Comparison of ENCODE assay signal across 9 cellular contexts in the genomic region with DNA sequence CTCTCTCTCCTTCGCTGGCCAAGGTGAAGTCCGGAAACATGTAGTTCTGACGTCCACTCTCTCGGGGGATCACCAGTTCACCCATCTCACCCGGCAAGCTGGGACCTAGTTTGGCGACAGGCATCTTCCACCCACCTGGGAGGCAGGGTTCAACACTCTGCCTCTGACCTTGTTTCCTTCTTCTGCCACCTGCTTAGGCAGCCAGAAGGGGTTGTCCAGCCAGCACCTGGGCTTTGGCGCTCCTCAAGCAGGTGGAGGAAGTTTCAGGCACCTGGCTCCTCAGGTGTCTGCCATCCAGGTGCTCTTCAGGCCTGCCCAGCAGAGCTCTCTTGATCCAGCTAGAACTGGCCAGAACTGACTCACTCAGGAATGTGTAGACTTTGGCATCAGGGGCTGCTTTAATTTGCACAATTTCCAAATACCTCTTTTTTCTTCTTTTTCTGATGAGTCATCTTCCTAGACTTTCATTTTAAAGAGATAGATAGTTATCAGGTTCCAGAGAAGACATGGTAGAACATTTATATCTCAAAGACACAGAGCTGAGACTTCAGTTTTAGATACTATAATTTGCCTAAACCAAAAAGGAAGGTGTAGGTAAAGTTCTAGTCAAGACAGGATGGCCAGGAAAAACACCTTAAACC. TPM values are rescaled to one million over a fixed set of nuclear protein-coding genes. Genes with fewer than 3 reads are reported as not detected.
"Had no signal": no experiment of that assay in that cellular context is flagged by ENCODE, and none has a peak within 500 bp of the region (broad histone marks: within the 10 kb centered on the region; RNA-seq: fewer than 3 reads in every experiment).

No MANE protein-coding gene starts in this region.

RNA-seq across cellular contexts. Expression of a gene that starts 25.6 kb away (rescaled TPM):
- total RNA-seq: activated CD4-positive, alpha-beta memory T cell treated with anti-CD3 and anti-CD28 coated beads, Interleukin-2, amount 10 ng/mL, durations not matched to agents 7 days and 5 days; activated CD8-positive, alpha-beta memory T cell treated with anti-CD3 and anti-CD28 coated beads for 36 hours; activated naive CD4-positive, alpha-beta T cell treated with anti-CD3 and anti-CD28 coated beads for 36 hours; activated naive CD8-positive, alpha-beta T cell treated with anti-CD3 and anti-CD28 coated beads, Interleukin-2, amount 10 ng/mL, durations not matched to agents 7 days and 5 days; activated T-helper 17 cell treated with anti-CD3 and anti-CD28 coated beads, Interleukin-2, amount 50 U/mL, for 72 hours; adrenal gland; breast epithelium; RPMI7951; SJSA1 had no signal
- polyA plus RNA-seq: adrenal gland had no signal
